8 cellular contexts compared by ENCODE assay signal in the genomic region with DNA sequence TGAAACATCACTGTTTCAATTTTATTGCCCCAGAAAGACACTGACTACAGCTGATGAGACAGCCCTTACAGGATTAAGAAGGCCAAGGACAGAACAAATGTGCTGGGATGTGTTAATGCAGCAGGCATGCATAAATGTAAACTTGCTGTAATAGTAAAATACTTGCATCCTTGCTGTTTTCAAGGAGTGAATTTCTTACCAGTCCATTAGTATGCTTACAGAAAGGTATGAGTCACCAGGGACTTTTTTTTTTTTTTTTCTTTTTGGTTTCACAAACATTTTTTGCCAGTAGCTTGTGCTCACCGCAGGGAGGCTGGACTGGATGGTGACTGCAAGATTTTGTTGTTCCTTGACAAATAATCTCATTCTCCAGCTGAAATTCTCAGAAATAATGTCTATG. TPM values are rescaled to one million over a fixed set of nuclear protein-coding genes. Genes with fewer than 3 reads are reported as not detected.
DNase-seq lines count a peak whose midpoint lies in the region; ATAC-seq and TF ChIP-seq lines count a peak whose summit lies in the region.

No MANE protein-coding gene starts in this region.

- H3K36me3 ChIP-seq in spleen = no peaks in the 10 kb centered on the region

- TF ChIP-seq CTCF in AG10803 (conservative IDR thresholded peaks at IDR 0.05; ENCODE audit: low read length) (peak; percentile 42), spleen (IDR thresholded peaks at IDR 0.05 in 8 of 11, conservative IDR thresholded peaks at IDR 0.05 in 3 of 11) (no peak)

- no peak overlapping the region for H3K27ac ChIP-seq in spleen

- no peak for TF ChIP-seq POLR2A in spleen (IDR thresholded peaks at IDR 0.05)

- H3K4me1 ChIP-seq in spleen = no peaks in the 10 kb centered on the region

- H3K4me3 ChIP-seq in AG10803 (ENCODE audit: low read length) (no peak overlapping the region), spleen (no peak overlapping the region)

- H3K27me3 ChIP-seq in spleen (replicated peaks in 1 of 7) = peaks cover 0 to 11% (median 0%) of the 10 kb centered on the region in 7 donors

- intact Hi-C loops in spleen (cut with DNase I; ENCODE audit: low total_unique reads) = no loop called here

- ATAC-seq in GM19455 (IDR thresholded peaks at IDR 0.05; ENCODE audit: unreplicated experiment) (peak; percentile 94), HG03469 (IDR thresholded peaks at IDR 0.05; ENCODE audit: unreplicated experiment) (peak; percentile 90), HG03135 (IDR thresholded peaks at IDR 0.05; ENCODE audit: unreplicated experiment) (no peak)

- DNase-seq in AG10803 (ENCODE audit: low read depth) = peak; percentile 98
- peak; percentile 88 for DNase-seq in dedifferentiated amniotic fluid mesenchymal stem cell (ENCODE audit: extremely low spot score)
- DNase-seq in NCI-H69 (lab: John Stamatoyannopoulos, UW) = no peak
- DNase-seq in spleen = no peak
- DNase-seq in LoVo (ENCODE audit: low spot score) = no peak

- peaks cover 0 to 7% (median 0%) of the 10 kb centered on the region in 8 donors for H3K9me3 ChIP-seq in spleen

- 59 to 97% (median 82%) methylated on average over 1 of the region's 1 CpG for WGBS in spleen, 5 donors

RNA-seq across cellular contexts. Expression of a gene that starts 55.1 kb away (rescaled TPM):
- total RNA-seq in spleen = 1 to 10 TPM; 3.3 to 8.6 (median 4.3) TPM
- polyA plus RNA-seq in spleen = 1 to 10 TPM; 1.2 to 1.9 (median 1.2) TPM

RNA-seq across cellular contexts. Expression of a gene that starts 55.6 kb away (rescaled TPM):
- total RNA-seq in spleen = not detected
- not detected for polyA plus RNA-seq in spleen

Comparison
In these comparisons a context has a peak if more than half of its experiments do, and no peak if none do; other contexts are left out.
1. DNase-seq: peak in AG10803 (single experiment) and dedifferentiated amniotic fluid mesenchymal stem cell (single experiment); none in NCI-H69 (single experiment), spleen (single experiment) and LoVo (single experiment).